1 cellular context compared by ENCODE assay signal in the genomic region with DNA sequence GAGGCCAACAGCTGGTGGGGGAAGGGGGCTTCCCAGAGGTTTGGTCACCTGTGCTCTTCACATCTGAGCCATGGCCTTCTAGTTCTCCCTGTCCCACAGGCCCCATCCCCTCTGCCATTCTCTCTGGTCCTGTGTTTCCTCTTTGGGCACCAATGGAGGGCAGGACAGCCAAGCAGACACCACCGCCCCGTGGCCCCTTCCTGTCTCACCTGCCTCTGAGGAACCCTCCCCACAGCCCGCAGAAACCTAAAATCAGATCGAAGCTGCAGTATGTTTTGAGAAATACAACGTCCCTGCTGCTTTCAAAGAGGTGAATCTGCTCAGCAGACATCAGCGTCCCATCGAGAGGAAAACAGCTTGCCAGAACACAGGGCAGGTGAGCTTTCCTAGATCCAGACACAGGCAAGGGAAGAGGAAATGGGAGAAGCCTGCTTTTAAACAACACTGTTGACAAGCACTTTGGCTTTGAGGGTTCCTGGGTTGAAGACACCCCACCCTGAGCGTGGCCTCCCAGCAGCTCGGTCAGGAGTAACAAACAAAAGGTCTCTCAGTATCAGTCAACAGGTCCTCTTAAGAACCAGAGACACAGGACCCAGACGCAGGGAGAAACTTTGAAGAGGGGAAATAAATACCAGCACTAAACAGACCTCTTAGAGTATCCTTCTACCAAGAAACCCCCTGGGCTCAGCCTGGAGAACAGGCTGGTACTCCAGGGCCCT.
TF ChIP-seq lines count a peak whose summit lies in the region.

No MANE protein-coding gene starts in this region.

TF ChIP-seq in GM23338, 12 proteins besides CTCF, POLR2A, EP300 and RAD21 (continued from another document):
- TF ChIP-seq, protein P1, sequence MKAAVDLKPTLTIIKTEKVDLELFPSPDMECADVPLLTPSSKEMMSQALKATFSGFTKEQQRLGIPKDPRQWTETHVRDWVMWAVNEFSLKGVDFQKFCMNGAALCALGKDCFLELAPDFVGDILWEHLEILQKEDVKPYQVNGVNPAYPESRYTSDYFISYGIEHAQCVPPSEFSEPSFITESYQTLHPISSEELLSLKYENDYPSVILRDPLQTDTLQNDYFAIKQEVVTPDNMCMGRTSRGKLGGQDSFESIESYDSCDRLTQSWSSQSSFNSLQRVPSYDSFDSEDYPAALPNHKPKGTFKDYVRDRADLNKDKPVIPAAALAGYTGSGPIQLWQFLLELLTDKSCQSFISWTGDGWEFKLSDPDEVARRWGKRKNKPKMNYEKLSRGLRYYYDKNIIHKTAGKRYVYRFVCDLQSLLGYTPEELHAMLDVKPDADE (IDR thresholded peaks at IDR 0.05), result no peak
